ENCODE assay signal across 1 cellular context in the genomic region with DNA sequence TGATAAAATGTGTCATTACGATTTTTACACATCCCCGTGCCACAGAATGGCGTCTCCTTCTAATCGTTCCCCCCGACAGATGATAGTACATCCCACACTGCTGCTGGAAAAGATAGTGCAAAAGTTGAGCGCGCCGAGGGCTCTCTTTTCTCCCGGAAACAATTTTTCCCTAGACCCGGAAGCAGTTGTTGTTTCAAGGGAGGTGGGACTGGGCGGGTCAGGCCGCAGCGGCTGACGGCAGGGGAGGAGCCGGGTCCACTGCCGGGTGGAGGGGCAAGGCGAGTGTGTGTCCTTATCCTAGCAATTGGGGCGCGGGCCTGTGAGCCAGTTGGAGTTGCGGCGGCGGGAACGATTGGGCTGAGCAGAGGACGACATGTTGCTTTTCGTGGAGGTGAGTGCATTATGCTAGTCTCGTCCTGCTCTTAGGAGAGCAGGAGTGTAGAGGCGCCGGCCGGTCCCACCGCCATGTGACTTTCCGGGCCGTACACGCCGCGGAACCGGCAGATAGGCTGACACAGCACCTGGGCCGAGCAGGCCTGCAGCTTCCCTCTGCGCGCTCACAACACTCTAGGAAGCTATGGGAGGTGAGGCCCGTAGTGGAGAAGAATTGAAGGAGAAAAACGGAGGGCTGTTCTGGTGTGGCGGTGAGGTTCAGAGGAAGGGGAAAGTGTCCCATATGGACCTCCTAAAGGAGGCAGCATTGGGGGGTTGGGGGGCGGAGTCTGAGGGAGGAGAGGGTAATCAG.
TF ChIP-seq lines count a peak whose summit lies in the region.

Gene LARP4 (plus strand): TSS at position 248 of the 745 bp plus-strand sequence. CDS start 126 bp downstream, at position 374.

TF ChIP-seq in K562, 482 proteins besides CTCF, POLR2A, EP300 and RAD21 (continued from another document and continues in another):
- TF ChIP-seq, protein P1, sequence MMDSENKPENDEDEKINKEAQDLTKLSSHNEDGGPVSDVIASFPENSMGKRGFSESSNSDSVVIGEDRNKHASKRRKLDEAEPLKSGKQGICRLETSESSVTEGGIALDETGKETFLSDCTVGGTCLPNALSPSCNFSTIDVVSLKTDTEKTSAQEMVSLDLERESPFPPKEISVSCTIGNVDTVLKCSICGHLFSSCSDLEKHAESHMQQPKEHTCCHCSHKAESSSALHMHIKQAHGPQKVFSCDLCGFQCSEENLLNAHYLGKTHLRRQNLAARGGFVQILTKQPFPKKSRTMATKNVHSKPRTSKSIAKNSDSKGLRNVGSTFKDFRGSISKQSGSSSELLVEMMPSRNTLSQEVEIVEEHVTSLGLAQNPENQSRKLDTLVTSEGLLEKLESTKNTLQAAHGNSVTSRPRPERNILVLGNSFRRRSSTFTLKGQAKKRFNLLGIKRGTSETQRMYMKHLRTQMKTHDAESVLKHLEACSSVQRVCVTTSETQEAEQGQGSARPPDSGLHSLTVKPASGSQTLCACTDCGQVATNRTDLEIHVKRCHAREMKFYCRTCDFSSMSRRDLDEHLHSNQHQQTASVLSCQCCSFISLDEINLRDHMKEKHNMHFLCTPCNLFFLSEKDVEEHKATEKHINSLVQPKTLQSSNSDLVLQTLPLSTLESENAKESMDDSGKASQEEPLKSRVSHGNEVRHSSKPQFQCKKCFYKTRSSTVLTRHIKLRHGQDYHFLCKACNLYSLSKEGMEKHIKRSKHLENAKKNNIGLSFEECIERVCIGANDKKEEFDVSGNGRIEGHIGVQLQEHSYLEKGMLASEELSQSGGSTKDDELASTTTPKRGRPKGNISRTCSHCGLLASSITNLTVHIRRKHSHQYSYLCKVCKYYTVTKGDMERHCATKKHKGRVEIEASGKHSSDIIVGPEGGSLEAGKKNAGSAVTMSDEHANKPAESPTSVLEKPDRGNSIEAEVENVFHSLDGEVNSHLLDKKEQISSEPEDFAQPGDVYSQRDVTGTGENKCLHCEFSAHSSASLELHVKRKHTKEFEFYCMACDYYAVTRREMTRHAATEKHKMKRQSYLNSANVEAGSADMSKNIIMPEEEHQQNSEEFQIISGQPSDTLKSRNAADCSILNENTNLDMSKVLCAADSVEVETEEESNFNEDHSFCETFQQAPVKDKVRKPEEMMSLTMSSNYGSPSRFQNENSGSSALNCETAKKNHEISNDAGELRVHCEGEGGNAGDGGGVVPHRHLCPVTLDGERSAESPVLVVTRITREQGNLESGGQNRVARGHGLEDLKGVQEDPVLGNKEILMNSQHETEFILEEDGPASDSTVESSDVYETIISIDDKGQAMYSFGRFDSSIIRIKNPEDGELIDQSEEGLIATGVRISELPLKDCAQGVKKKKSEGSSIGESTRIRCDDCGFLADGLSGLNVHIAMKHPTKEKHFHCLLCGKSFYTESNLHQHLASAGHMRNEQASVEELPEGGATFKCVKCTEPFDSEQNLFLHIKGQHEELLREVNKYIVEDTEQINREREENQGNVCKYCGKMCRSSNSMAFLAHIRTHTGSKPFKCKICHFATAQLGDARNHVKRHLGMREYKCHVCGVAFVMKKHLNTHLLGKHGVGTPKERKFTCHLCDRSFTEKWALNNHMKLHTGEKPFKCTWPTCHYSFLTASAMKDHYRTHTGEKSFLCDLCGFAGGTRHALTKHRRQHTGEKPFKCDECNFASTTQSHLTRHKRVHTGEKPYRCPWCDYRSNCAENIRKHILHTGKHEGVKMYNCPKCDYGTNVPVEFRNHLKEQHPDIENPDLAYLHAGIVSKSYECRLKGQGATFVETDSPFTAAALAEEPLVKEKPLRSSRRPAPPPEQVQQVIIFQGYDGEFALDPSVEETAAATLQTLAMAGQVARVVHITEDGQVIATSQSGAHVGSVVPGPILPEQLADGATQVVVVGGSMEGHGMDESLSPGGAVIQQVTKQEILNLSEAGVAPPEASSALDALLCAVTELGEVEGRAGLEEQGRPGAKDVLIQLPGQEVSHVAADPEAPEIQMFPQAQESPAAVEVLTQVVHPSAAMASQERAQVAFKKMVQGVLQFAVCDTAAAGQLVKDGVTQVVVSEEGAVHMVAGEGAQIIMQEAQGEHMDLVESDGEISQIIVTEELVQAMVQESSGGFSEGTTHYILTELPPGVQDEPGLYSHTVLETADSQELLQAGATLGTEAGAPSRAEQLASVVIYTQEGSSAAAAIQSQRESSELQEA (IDR thresholded peaks at IDR 0.05; ENCODE audit: low read depth): no peak
- no peak for TF ChIP-seq HOXB6 (CRISPR knock-in tag; IDR thresholded peaks at IDR 0.05; ENCODE audit: borderline replicate concordance)
- peak; percentile 63; the same call in 1 of the 2 replicates for TF ChIP-seq L3MBTL2 (IDR thresholded peaks at IDR 0.05)
- TF ChIP-seq, protein P2, sequence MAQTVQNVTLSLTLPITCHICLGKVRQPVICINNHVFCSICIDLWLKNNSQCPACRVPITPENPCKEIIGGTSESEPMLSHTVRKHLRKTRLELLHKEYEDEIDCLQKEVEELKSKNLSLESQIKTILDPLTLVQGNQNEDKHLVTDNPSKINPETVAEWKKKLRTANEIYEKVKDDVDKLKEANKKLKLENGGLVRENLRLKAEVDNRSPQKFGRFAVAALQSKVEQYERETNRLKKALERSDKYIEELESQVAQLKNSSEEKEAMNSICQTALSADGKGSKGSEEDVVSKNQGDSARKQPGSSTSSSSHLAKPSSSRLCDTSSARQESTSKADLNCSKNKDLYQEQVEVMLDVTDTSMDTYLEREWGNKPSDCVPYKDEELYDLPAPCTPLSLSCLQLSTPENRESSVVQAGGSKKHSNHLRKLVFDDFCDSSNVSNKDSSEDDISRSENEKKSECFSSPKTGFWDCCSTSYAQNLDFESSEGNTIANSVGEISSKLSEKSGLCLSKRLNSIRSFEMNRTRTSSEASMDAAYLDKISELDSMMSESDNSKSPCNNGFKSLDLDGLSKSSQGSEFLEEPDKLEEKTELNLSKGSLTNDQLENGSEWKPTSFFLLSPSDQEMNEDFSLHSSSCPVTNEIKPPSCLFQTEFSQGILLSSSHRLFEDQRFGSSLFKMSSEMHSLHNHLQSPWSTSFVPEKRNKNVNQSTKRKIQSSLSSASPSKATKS (CRISPR knock-in tag; IDR thresholded peaks at IDR 0.05): no peak
- TF ChIP-seq ZEB2 (IDR thresholded peaks at IDR 0.05): 0 out of 2 replicates have a peak, but pooled peaks have one; percentile 45
- peak; percentile 81 for TF ChIP-seq ARID1B (IDR thresholded peaks at IDR 0.05)
- TF ChIP-seq, protein P3, sequence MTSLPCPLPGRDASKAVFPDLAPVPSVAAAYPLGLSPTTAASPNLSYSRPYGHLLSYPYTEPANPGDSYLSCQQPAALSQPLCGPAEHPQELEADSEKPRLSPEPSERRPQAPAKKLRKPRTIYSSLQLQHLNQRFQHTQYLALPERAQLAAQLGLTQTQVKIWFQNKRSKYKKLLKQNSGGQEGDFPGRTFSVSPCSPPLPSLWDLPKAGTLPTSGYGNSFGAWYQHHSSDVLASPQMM (CRISPR knock-in tag; IDR thresholded peaks at IDR 0.05): no peak
- no peak for TF ChIP-seq ZNF174 (CRISPR knock-in tag; IDR thresholded peaks at IDR 0.05)
- no peak for TF ChIP-seq SRSF9 (IDR thresholded peaks at IDR 0.05; ENCODE audit: borderline replicate concordance, low read depth, low read length)
- peak; percentile 39 for TF ChIP-seq BRD9 (IDR thresholded peaks at IDR 0.05; ENCODE audit: low read depth, partially characterized antibody)
- TF ChIP-seq SMAD3 (CRISPR knock-in tag; conservative IDR thresholded peaks at IDR 0.05): no peak
- peak; percentile 73 for TF ChIP-seq ELF1 (tag; IDR thresholded peaks at IDR 0.05)
- peak; percentile 39; the same call in 1 of the 2 replicates for TF ChIP-seq ZNF263 (CRISPR knock-in tag; IDR thresholded peaks at IDR 0.05; ENCODE audit: borderline replicate concordance)
- TF ChIP-seq, protein P4, sequence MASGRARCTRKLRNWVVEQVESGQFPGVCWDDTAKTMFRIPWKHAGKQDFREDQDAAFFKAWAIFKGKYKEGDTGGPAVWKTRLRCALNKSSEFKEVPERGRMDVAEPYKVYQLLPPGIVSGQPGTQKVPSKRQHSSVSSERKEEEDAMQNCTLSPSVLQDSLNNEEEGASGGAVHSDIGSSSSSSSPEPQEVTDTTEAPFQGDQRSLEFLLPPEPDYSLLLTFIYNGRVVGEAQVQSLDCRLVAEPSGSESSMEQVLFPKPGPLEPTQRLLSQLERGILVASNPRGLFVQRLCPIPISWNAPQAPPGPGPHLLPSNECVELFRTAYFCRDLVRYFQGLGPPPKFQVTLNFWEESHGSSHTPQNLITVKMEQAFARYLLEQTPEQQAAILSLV (tag; IDR thresholded peaks at IDR 0.05): no peak
- no peak for TF ChIP-seq NFATC3 (IDR thresholded peaks at IDR 0.05)
- no peak for TF ChIP-seq HNRNPH1 (optimal IDR thresholded peaks at IDR 0.05; ENCODE audit: low read depth, low read length)
- no peak for TF ChIP-seq ZNF785 (CRISPR knock-in tag; IDR thresholded peaks at IDR 0.05)
- no peak for TF ChIP-seq SMAD1 (IDR thresholded peaks at IDR 0.05; ENCODE audit: low read depth, low read length, partially characterized antibody)
- no peak for TF ChIP-seq MTF1 (CRISPR knock-in tag; IDR thresholded peaks at IDR 0.05; ENCODE audit: borderline replicate concordance)
- no peak for TF ChIP-seq FOXO4 (CRISPR knock-in tag; IDR thresholded peaks at IDR 0.05)
- TF ChIP-seq TARDBP (IDR thresholded peaks at IDR 0.05): no peak
- TF ChIP-seq MEF2A (IDR thresholded peaks at IDR 0.05; ENCODE audit: control insufficient read depth, low read depth, low read length): no peak
- TF ChIP-seq RBM14 (IDR thresholded peaks at IDR 0.05; ENCODE audit: borderline replicate concordance, insufficient read depth, low read depth, low read length): no peak
- no peak; the same call in 1 of the 2 replicates for TF ChIP-seq FOXJ2 (tag; IDR thresholded peaks at IDR 0.05)
- TF ChIP-seq HDAC8 (tag; IDR thresholded peaks at IDR 0.05): no peak
- TF ChIP-seq POLR2AphosphoS5 (IDR thresholded peaks at IDR 0.05; ENCODE audit: control insufficient read depth, insufficient read depth, low read depth, low read length): peak; percentile 81
- no peak for TF ChIP-seq EZH2 (IDR thresholded peaks at IDR 0.05; ENCODE audit: borderline replicate concordance, low read depth, low read length)
- TF ChIP-seq PHB2 (IDR thresholded peaks at IDR 0.05; ENCODE audit: low read depth): no peak
- TF ChIP-seq KLF6 (CRISPR knock-in tag; IDR thresholded peaks at IDR 0.05; ENCODE audit: borderline replicate concordance): no peak
- no peak for TF ChIP-seq HNRNPUL1 (IDR thresholded peaks at IDR 0.05; ENCODE audit: low read length)
- no peak for TF ChIP-seq ELK1 (CRISPR knock-in tag; IDR thresholded peaks at IDR 0.05)
- no peak for TF ChIP-seq GATAD2B (IDR thresholded peaks at IDR 0.05; ENCODE audit: borderline replicate concordance)
- no peak for TF ChIP-seq ZNF23 (CRISPR knock-in tag; IDR thresholded peaks at IDR 0.05)
- peak; percentile 42; the same call in 1 of the 2 replicates for TF ChIP-seq CREB1 (IDR thresholded peaks at IDR 0.05)
- peak; percentile 64; the same call in 1 of the 2 replicates for TF ChIP-seq CREB1 (CRISPR knock-in tag; IDR thresholded peaks at IDR 0.05)
- TF ChIP-seq SUPT5H (IDR thresholded peaks at IDR 0.05): peak; percentile 99
- TF ChIP-seq, protein P5, sequence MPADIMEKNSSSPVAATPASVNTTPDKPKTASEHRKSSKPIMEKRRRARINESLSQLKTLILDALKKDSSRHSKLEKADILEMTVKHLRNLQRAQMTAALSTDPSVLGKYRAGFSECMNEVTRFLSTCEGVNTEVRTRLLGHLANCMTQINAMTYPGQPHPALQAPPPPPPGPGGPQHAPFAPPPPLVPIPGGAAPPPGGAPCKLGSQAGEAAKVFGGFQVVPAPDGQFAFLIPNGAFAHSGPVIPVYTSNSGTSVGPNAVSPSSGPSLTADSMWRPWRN (IDR thresholded peaks at IDR 0.05; ENCODE audit: low read depth): no peak
- TF ChIP-seq PYGO2 (tag; IDR thresholded peaks at IDR 0.05): no peak
- TF ChIP-seq ZNF561 (CRISPR knock-in tag; conservative IDR thresholded peaks at IDR 0.05): no peak
- TF ChIP-seq SIRT6 (IDR thresholded peaks at IDR 0.05; ENCODE audit: low read depth, low read length): no peak
- TF ChIP-seq E2F5 (CRISPR knock-in tag; IDR thresholded peaks at IDR 0.05): 0 out of 2 replicates have a peak, but pooled peaks have one; percentile 47
- no peak for TF ChIP-seq ELF2 (CRISPR knock-in tag; IDR thresholded peaks at IDR 0.05)
- TF ChIP-seq MCM3 (IDR thresholded peaks at IDR 0.05): no peak
- TF ChIP-seq NUFIP1 (IDR thresholded peaks at IDR 0.05; ENCODE audit: partially characterized antibody): no peak
- no peak for TF ChIP-seq ZNF583 (CRISPR knock-in tag; IDR thresholded peaks at IDR 0.05)
- no peak for TF ChIP-seq CREB5 (CRISPR knock-in tag; IDR thresholded peaks at IDR 0.05)
- peak; percentile 8; the same call in 1 of the 2 replicates for TF ChIP-seq ZBTB1 (CRISPR knock-in tag; IDR thresholded peaks at IDR 0.05; ENCODE audit: borderline replicate concordance, low read depth)
- no peak for TF ChIP-seq KDM1A (IDR thresholded peaks at IDR 0.05)
- peak; percentile 46 for TF ChIP-seq HNRNPLL (IDR thresholded peaks at IDR 0.05; ENCODE audit: low read depth, low read length, poor library complexity, severe bottlenecking)
